ENCODE assay signal across 18 cellular contexts in genomic region chr5:119951330-119951934, GRCh38.
A peak's percentile ranks its signal among the peaks of the same experiment; 100 is the strongest.
DNase-seq lines count a peak whose midpoint lies in the region; ATAC-seq and TF ChIP-seq lines count a peak whose summit lies in the region.
"Had no signal": no experiment of that assay in that cellular context is flagged by ENCODE, and none has a peak within 500 bp of the region (broad histone marks: within the 10 kb centered on the region; RNA-seq: fewer than 3 reads in every experiment).

No MANE protein-coding gene starts in this region.

- DNase-seq in astrocyte of the hippocampus (ENCODE audit: low read depth, low spot score) (peak; percentile 2), islet precursor cell (peak; percentile 62), smooth muscle cell (lab: John Stamatoyannopoulos, UW; ENCODE audit: unreplicated experiment) (no peak), AG08395 (ENCODE audit: low spot score) (no peak), GM03348 (ENCODE audit: low spot score) (no peak)
- DNase-seq in activated naive CD8-positive, alpha-beta T cell treated with anti-CD3 and anti-CD28 coated beads, Interleukin-2, amount 50 U/mL, for 24 hours = no peak
- DNase-seq: C1 segment of cervical spinal cord, DMS153, EL, HCEC 1CT, NCI-H146, NCI-H2107, NCI-H345, NCI-H526 treated with DMSO at 0.1 percent for 48 hours, Peyer's patch, Right ventricle myocardium superior had no signal

- no peaks in the 10 kb centered on the region for H3K4me1 Mint-ChIP-seq in activated naive CD8-positive, alpha-beta T cell treated with anti-CD3 and anti-CD28 coated beads, Interleukin-2, amount 50 U/mL, for 24 hours

- H4K20me1 ChIP-seq in smooth muscle cell (ENCODE audit: low read depth) = no peaks in the 10 kb centered on the region

- H3K27me3 Mint-ChIP-seq in activated naive CD8-positive, alpha-beta T cell treated with anti-CD3 and anti-CD28 coated beads, Interleukin-2, amount 50 U/mL, for 24 hours = no peaks in the 10 kb centered on the region

- no peaks in the 10 kb centered on the region for H3F3A ChIP-seq in smooth muscle cell (ENCODE audit: low read depth)

- H3K27ac Mint-ChIP-seq in activated naive CD8-positive, alpha-beta T cell treated with anti-CD3 and anti-CD28 coated beads, Interleukin-2, amount 50 U/mL, for 24 hours = no peak overlapping the region

- H3K4me1 ChIP-seq in HUES48 (ENCODE audit: control insufficient read depth, insufficient read depth, low read length) = peaks cover 23% of the 10 kb centered on the region
- peaks cover 4% of the 10 kb centered on the region for H3K4me1 ChIP-seq in smooth muscle cell (ENCODE audit: low read depth)
- H3K4me1 ChIP-seq: Peyer's patch had no signal

- H2AFZ ChIP-seq in smooth muscle cell (ENCODE audit: low read depth) = peak overlapping the region; percentile 65

- no peak overlapping the region for H3K4me3 ChIP-seq in HUES48 (ENCODE audit: low read depth, low read length)
- no peak overlapping the region for H3K4me3 ChIP-seq in smooth muscle cell
- H3K4me3 ChIP-seq: Peyer's patch had no signal

- 48% methylated on average over 4 of the region's 4 CpGs for WGBS in smooth muscle cell (ENCODE audit: low lambda C conversion rate)

- TF ChIP-seq CTCF in smooth muscle cell (IDR thresholded peaks at IDR 0.05; ENCODE audit: borderline replicate concordance, insufficient read depth, poor library complexity, severe bottlenecking) = no peak

- H3K36me3 Mint-ChIP-seq in activated naive CD8-positive, alpha-beta T cell treated with anti-CD3 and anti-CD28 coated beads, Interleukin-2, amount 50 U/mL, for 24 hours (ENCODE audit: low read depth) = no peaks in the 10 kb centered on the region

- no peaks in the 10 kb centered on the region for H3K9me3 Mint-ChIP-seq in activated naive CD8-positive, alpha-beta T cell treated with anti-CD3 and anti-CD28 coated beads, Interleukin-2, amount 50 U/mL, for 24 hours

- H3K27me3 ChIP-seq in HUES48 (ENCODE audit: control insufficient read depth, insufficient read depth, low read length) (no peaks in the 10 kb centered on the region), smooth muscle cell (ENCODE audit: low read depth) (no peaks in the 10 kb centered on the region)
- H3K27me3 ChIP-seq: Peyer's patch had no signal

- H3K9ac ChIP-seq in HUES48 (ENCODE audit: low read depth, low read length) = no peak overlapping the region
- no peak overlapping the region for H3K9ac ChIP-seq in smooth muscle cell (ENCODE audit: low read depth)

- no peak for ATAC-seq in activated naive CD8-positive, alpha-beta T cell treated with anti-CD3 and anti-CD28 coated beads, Interleukin-2, amount 50 U/mL, for 24 hours
- ATAC-seq in GM18907 (IDR thresholded peaks at IDR 0.05; ENCODE audit: unreplicated experiment) = no peak

- H3K36me3 ChIP-seq in HUES48 (ENCODE audit: control insufficient read depth, insufficient read depth, low read length) = no peaks in the 10 kb centered on the region
- H3K36me3 ChIP-seq in smooth muscle cell (ENCODE audit: low read depth) = no peaks in the 10 kb centered on the region
- H3K36me3 ChIP-seq: Peyer's patch had no signal

- H3K27ac ChIP-seq in HUES48 (ENCODE audit: low read depth, low read length) = peak overlapping the region; percentile 37
- H3K27ac ChIP-seq in smooth muscle cell (ENCODE audit: low read depth) = no peak overlapping the region
- H3K27ac ChIP-seq: Peyer's patch had no signal

- no peak overlapping the region for H3K4me2 ChIP-seq in smooth muscle cell

- no peaks in the 10 kb centered on the region for H3K79me2 ChIP-seq in smooth muscle cell (ENCODE audit: low read depth)

- H3K9me3 ChIP-seq in HUES48 (ENCODE audit: control insufficient read depth, insufficient read depth, low read length) (peaks cover 13% of the 10 kb centered on the region), smooth muscle cell (replicated peaks; ENCODE audit: low read depth) (no peaks in the 10 kb centered on the region)
- H3K9me3 ChIP-seq: Peyer's patch had no signal

- H3K4me3 Mint-ChIP-seq in activated naive CD8-positive, alpha-beta T cell treated with anti-CD3 and anti-CD28 coated beads, Interleukin-2, amount 50 U/mL, for 24 hours = no peak overlapping the region

Comparison
In these comparisons a context has a peak if more than half of its experiments do, and no peak if none do; other contexts are left out.
1. DNase-seq: peak in astrocyte of the hippocampus (single experiment) and islet precursor cell (single experiment); none in smooth muscle cell (single experiment), activated naive CD8-positive, alpha-beta T cell treated with anti-CD3 and anti-CD28 coated beads, Interleukin-2, amount 50 U/mL, for 24 hours (single experiment), AG08395 (single experiment) and GM03348 (single experiment).